ENCODE assay signal across 10 cellular contexts in the genomic region with DNA sequence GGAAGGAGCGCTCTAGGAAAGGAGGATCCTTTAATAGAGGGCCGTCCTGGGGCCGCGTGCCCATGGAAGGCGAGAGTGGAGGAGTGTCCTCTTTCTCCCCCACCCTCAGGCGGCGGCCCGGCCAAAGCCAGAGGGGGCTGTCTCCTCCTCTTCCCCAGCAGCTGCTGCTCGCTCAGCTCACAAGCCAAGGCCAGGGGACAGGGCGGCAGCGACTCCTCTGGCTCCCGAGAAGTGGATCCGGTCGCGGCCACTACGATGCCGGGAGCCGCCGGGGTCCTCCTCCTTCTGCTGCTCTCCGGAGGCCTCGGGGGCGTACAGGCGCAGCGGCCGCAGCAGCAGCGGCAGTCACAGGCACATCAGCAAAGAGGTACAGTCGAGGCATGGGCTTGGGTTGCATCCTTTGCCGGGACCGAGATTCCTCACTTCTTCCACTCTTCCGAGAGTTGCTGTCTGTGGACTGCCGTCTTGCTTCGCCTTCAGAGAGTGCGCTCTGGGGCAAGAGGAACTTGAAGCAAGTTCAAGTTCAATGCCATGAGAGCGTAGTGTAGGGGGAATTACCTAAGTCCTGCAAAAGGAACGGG. TPM values are rescaled to one million over a fixed set of nuclear protein-coding genes. Genes with fewer than 3 reads are reported as not detected.
DNase-seq lines count a peak whose midpoint lies in the region; ATAC-seq, FAIRE-seq and TF ChIP-seq lines count a peak whose summit lies in the region.
"Had no signal": no experiment of that assay in that cellular context is flagged by ENCODE, and none has a peak within 500 bp of the region (broad histone marks: within the 10 kb centered on the region; RNA-seq: fewer than 3 reads in every experiment).

A gene with protein sequence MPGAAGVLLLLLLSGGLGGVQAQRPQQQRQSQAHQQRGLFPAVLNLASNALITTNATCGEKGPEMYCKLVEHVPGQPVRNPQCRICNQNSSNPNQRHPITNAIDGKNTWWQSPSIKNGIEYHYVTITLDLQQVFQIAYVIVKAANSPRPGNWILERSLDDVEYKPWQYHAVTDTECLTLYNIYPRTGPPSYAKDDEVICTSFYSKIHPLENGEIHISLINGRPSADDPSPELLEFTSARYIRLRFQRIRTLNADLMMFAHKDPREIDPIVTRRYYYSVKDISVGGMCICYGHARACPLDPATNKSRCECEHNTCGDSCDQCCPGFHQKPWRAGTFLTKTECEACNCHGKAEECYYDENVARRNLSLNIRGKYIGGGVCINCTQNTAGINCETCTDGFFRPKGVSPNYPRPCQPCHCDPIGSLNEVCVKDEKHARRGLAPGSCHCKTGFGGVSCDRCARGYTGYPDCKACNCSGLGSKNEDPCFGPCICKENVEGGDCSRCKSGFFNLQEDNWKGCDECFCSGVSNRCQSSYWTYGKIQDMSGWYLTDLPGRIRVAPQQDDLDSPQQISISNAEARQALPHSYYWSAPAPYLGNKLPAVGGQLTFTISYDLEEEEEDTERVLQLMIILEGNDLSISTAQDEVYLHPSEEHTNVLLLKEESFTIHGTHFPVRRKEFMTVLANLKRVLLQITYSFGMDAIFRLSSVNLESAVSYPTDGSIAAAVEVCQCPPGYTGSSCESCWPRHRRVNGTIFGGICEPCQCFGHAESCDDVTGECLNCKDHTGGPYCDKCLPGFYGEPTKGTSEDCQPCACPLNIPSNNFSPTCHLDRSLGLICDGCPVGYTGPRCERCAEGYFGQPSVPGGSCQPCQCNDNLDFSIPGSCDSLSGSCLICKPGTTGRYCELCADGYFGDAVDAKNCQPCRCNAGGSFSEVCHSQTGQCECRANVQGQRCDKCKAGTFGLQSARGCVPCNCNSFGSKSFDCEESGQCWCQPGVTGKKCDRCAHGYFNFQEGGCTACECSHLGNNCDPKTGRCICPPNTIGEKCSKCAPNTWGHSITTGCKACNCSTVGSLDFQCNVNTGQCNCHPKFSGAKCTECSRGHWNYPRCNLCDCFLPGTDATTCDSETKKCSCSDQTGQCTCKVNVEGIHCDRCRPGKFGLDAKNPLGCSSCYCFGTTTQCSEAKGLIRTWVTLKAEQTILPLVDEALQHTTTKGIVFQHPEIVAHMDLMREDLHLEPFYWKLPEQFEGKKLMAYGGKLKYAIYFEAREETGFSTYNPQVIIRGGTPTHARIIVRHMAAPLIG (N-terminal part only) (plus strand): TSS at position 148 of the 581 bp plus-strand sequence. CDS start 108 bp downstream, at position 256.

- intact Hi-C loops in psoas muscle (cut with DNase I) (no loop called here), PC-3 (cut with micrococcal nuclease) (no loop called here)

- DNase-seq in NCI-H1105 (lab: John Stamatoyannopoulos, UW) (peak; percentile 13), NCI-H1105 treated with DMSO at 0.1 percent for 48 hours (lab: John Stamatoyannopoulos, UW) (no peak), astrocyte (ENCODE audit: low read depth) (peak; percentile 61), hypothalamus (lab: John Stamatoyannopoulos, UW) (peak in 49 of 51 donors; percentile 3 to 82 (median 48)), psoas muscle (peak; percentile 88 to 94), PC-3 (no peak)
- DNase-seq: T-cell had no signal

- CTCF ChIA-PET in PC-3 (lab: Charles Lee) = no interaction called here

- H3K9ac ChIP-seq in astrocyte (ENCODE audit: low read length) = peak within 1 kb of the TSS; percentile 76
- H3K9ac ChIP-seq in PC-3 (ENCODE audit: low read length) = no peak within 1 kb of the TSS
- H3K9ac ChIP-seq: BLaER1 treated with 17β-estradiol and CSF1 and Interleukin-3, amounts not matched to agents 10 nM and 100 nM had no signal

- WGBS in psoas muscle, 3 donors = 1 to 2% (median 1%) methylated on average over 21 to 35 of the region's 35 CpGs

- no peak for FAIRE-seq in astrocyte (lab: Jason Lieb, UNC)

- H3K4me2 ChIP-seq in astrocyte (ENCODE audit: low read length) = peak within 1 kb of the TSS; percentile 93
- H3K4me2 ChIP-seq in PC-3 (ENCODE audit: low read length) = no peak within 1 kb of the TSS
- H3K4me2 ChIP-seq: BLaER1 treated with 17β-estradiol and CSF1 and Interleukin-3, amounts not matched to agents 10 nM and 100 nM had no signal

- POLR2A ChIA-PET in PC-3 (lab: Charles Lee; ENCODE audit: unreplicated experiment) = no interaction called here

- H2AFZ ChIP-seq in astrocyte (ENCODE audit: low read depth, low read length) (peak within 1 kb of the TSS; percentile 98), PC-3 (ENCODE audit: low read length) (no peak within 1 kb of the TSS)

- no peaks in the 10 kb centered on the region for H3K4me1 ChIP-seq in astrocyte (ENCODE audit: insufficient read depth, low read length)
- H3K4me1 ChIP-seq in psoas muscle = no peaks in the 10 kb centered on the region
- no peaks in the 10 kb centered on the region for H3K4me1 ChIP-seq in PC-3 (ENCODE audit: insufficient read depth, low read length)
- H3K4me1 ChIP-seq: BLaER1 treated with 17β-estradiol and CSF1 and Interleukin-3, amounts not matched to agents 10 nM and 100 nM had no signal

- no peaks in the 10 kb centered on the region for H3K9me3 Mint-ChIP-seq in astrocyte (ENCODE audit: unreplicated experiment)
- H3K9me3 Mint-ChIP-seq: T-cell had no signal

- no peaks in the 10 kb centered on the region for H4K20me1 ChIP-seq in astrocyte (ENCODE audit: insufficient read depth, low read length)
- H4K20me1 ChIP-seq in PC-3 (ENCODE audit: low read length) = no peaks in the 10 kb centered on the region
- H4K20me1 ChIP-seq: BLaER1 treated with 17β-estradiol and CSF1 and Interleukin-3, amounts not matched to agents 10 nM and 100 nM had no signal

- H3K27me3 ChIP-seq in astrocyte (ENCODE audit: insufficient read depth, low read length) (no peaks in the 10 kb centered on the region), psoas muscle (ENCODE audit: insufficient read depth in 3 of 3, low read length in 2 of 3) (no peaks in the 10 kb centered on the region), PC-3 (ENCODE audit: low read length) (no peaks in the 10 kb centered on the region)
- H3K27me3 ChIP-seq: BLaER1 treated with 17β-estradiol and CSF1 and Interleukin-3, amounts not matched to agents 10 nM and 100 nM had no signal

- H3K4me3 ChIP-seq in astrocyte (ENCODE audit: insufficient read depth, low read depth, low read length) (peak within 1 kb of the TSS; percentile 74), psoas muscle (peak within 1 kb of the TSS; percentile 75), PC-3 (ENCODE audit: low read length) (no peak within 1 kb of the TSS)
- H3K4me3 ChIP-seq: BLaER1 treated with 17β-estradiol and CSF1 and Interleukin-3, amounts not matched to agents 10 nM and 100 nM had no signal

- no peak within 1 kb of the TSS for H3K27ac Mint-ChIP-seq in astrocyte (ENCODE audit: unreplicated experiment)

- no peaks in the 10 kb centered on the region for H3K9me2 ChIP-seq in PC-3 (replicated peaks; ENCODE audit: low read length)

- ATAC-seq in psoas muscle (peak; percentile 95 to 98 (median 97)), HG02973 (IDR thresholded peaks at IDR 0.05; ENCODE audit: unreplicated experiment) (no peak), PC-3 (no peak), HG02610 (IDR thresholded peaks at IDR 0.05; ENCODE audit: unreplicated experiment) (no peak)

- no TSS peak for BruUV-seq in PC-3 (replicated peaks; lab: Mats Ljungman, UMichigan)

- no peaks in the 10 kb centered on the region for H3K27me3 Mint-ChIP-seq in astrocyte (ENCODE audit: low read depth, unreplicated experiment)

- no peaks in the 10 kb centered on the region for H3K36me3 Mint-ChIP-seq in astrocyte (ENCODE audit: low read depth, unreplicated experiment)
- H3K36me3 Mint-ChIP-seq: T-cell had no signal

- TF ChIP-seq CTCF in astrocyte (IDR thresholded peaks at IDR 0.05; ENCODE audit: insufficient read depth, low read depth, low read length) (no peak), psoas muscle (IDR thresholded peaks at IDR 0.05) (peak; percentile 15), PC-3 (conservative IDR thresholded peaks at IDR 0.05; ENCODE audit: low read depth, low read length) (no peak)

- H3F3A ChIP-seq in PC-3 (ENCODE audit: low read length, unreplicated experiment) = no peaks in the 10 kb centered on the region

- H3K4me1 Mint-ChIP-seq in astrocyte (ENCODE audit: low read depth, unreplicated experiment) = peaks cover 1% of the 10 kb centered on the region

- no peaks in the 10 kb centered on the region for H3K9me3 ChIP-seq in astrocyte (ENCODE audit: insufficient read depth, low read depth, low read length)
- no peaks in the 10 kb centered on the region for H3K9me3 ChIP-seq in psoas muscle
- H3K9me3 ChIP-seq in PC-3 (ENCODE audit: low read length) = no peaks in the 10 kb centered on the region
- H3K9me3 ChIP-seq: BLaER1 treated with 17β-estradiol and CSF1 and Interleukin-3, amounts not matched to agents 10 nM and 100 nM had no signal

- H3K36me3 ChIP-seq in astrocyte (ENCODE audit: insufficient read depth, low read length) = no peaks in the 10 kb centered on the region
- no peaks in the 10 kb centered on the region for H3K36me3 ChIP-seq in psoas muscle (ENCODE audit: insufficient read depth in 1 of 2, low read depth in 1 of 2)
- no peaks in the 10 kb centered on the region for H3K36me3 ChIP-seq in PC-3 (ENCODE audit: low read depth, low read length)
- H3K36me3 ChIP-seq: BLaER1 treated with 17β-estradiol and CSF1 and Interleukin-3, amounts not matched to agents 10 nM and 100 nM had no signal

- peak within 1 kb of the TSS; percentile 79 for H3K4me3 Mint-ChIP-seq in astrocyte (ENCODE audit: unreplicated experiment)

- H3K79me2 ChIP-seq in astrocyte (ENCODE audit: insufficient read depth, low read length) = no peaks in the 10 kb centered on the region
- no peaks in the 10 kb centered on the region for H3K79me2 ChIP-seq in PC-3 (ENCODE audit: low read length)

- peak within 1 kb of the TSS; percentile 17 for H3K27ac ChIP-seq in astrocyte (ENCODE audit: low read depth, low read length)
- peak within 1 kb of the TSS; percentile 76 for H3K27ac ChIP-seq in psoas muscle
- no peak within 1 kb of the TSS for H3K27ac ChIP-seq in PC-3 (ENCODE audit: low read length)
- H3K27ac ChIP-seq: BLaER1 treated with 17β-estradiol and CSF1 and Interleukin-3, amounts not matched to agents 10 nM and 100 nM had no signal

RNA-seq across cellular contexts. Expression of the gene that starts here (rescaled TPM):
- total RNA-seq in astrocyte (1.7 and 1.8 TPM in 2 replicates), psoas muscle (10 to 100 TPM; 27.3 to 59.0 (median 39.4) TPM), PC-3 (2014; rRNA removed) (0.17 and 0.22 TPM in 2 replicates)
- polyA plus RNA-seq in psoas muscle = 10 to 100 TPM in 2 of 3 donors, 1 to 10 TPM in 1; 8.8 to 12.3 (median 11.1) TPM

Comparison
In these comparisons a context has a peak if more than half of its experiments do, and no peak if none do; other contexts are left out.
1. RNA of the gene that starts here (total RNA-seq): 27.3 to 59.0 TPM in psoas muscle; 1.7 to 1.8 TPM in astrocyte and 0.17 to 0.22 TPM in PC-3; every median in the first group is over 10 times any median in the second.
2. DNase-seq: peak in NCI-H1105 (single experiment), astrocyte (single experiment), hypothalamus (49 of 51) and psoas muscle (2 of 2); none in NCI-H1105 treated with DMSO at 0.1 percent for 48 hours (single experiment) and PC-3 (single experiment).
3. ATAC-seq: peak in psoas muscle (4 of 4); none in HG02973 (single experiment), PC-3 (single experiment) and HG02610 (single experiment).